Comparison of ENCODE assay signal across 9 cellular contexts in genomic region chr1:160207118-160207650, GRCh38. TPM values are rescaled to one million over a fixed set of nuclear protein-coding genes. Genes with fewer than 3 reads are reported as not detected.
DNase-seq lines count a peak whose midpoint lies in the region; ATAC-seq, FAIRE-seq and TF ChIP-seq lines count a peak whose summit lies in the region.
"Had no signal": no experiment of that assay in that cellular context is flagged by ENCODE, and none has a peak within 500 bp of the region (broad histone marks: within the 10 kb centered on the region; RNA-seq: fewer than 3 reads in every experiment).

No MANE protein-coding gene starts in this region.

- intact Hi-C loops in left ventricle myocardium inferior (cut with micrococcal nuclease) (no loop called here), Right ventricle myocardium inferior (cut with DNase I) (loop anchor here (5.0 kb wide), 2 partner anchors 35 to 90 kb away; partner anchors contain the start of gene ATP1A2)

- H3K4me1 Mint-ChIP-seq in astrocyte (ENCODE audit: low read depth, unreplicated experiment) = peaks cover 67% of the 10 kb centered on the region
- H3K4me1 Mint-ChIP-seq in mesothelial cell of epicardium = peaks cover 51% of the 10 kb centered on the region

- H3K36me3 ChIP-seq in left ventricle myocardium inferior (peaks cover 16% of the 10 kb centered on the region), astrocyte (ENCODE audit: insufficient read depth, low read length) (peaks cover 23% of the 10 kb centered on the region)

- no peak for DNase-seq in left ventricle myocardium inferior
- DNase-seq in Right ventricle myocardium inferior (ENCODE audit: missing footprints) = no peak
- no peak for DNase-seq in astrocyte (ENCODE audit: low read depth)
- no peak for DNase-seq in mesothelial cell of epicardium (ENCODE audit: low spot score in 2 of 2, unreplicated experiment in 2 of 2)
- DNase-seq in NCI-H2107 (lab: John Stamatoyannopoulos, UW) = no peak
- DNase-seq in NCI-H1105 treated with DMSO at 0.1 percent for 48 hours (lab: John Stamatoyannopoulos, UW) = no peak
- no peak for DNase-seq in NCI-H345 (lab: John Stamatoyannopoulos, UW)

- H3K27me3 Mint-ChIP-seq in astrocyte (ENCODE audit: low read depth, unreplicated experiment) = no peaks in the 10 kb centered on the region
- H3K27me3 Mint-ChIP-seq in mesothelial cell of epicardium (ENCODE audit: low read depth) = no peaks in the 10 kb centered on the region

- H3K4me1 ChIP-seq in left ventricle myocardium inferior = peaks cover 80% of the 10 kb centered on the region
- peaks cover 51% of the 10 kb centered on the region for H3K4me1 ChIP-seq in astrocyte (ENCODE audit: insufficient read depth, low read length)

- ATAC-seq in Right ventricle myocardium inferior (no peak), GM21526 (IDR thresholded peaks at IDR 0.05; ENCODE audit: low FRiP score, unreplicated experiment) (no peak)
- ATAC-seq: Panc1 had no signal

- FAIRE-seq in astrocyte (lab: Jason Lieb, UNC) = no peak

- H3K79me2 ChIP-seq in astrocyte (ENCODE audit: insufficient read depth, low read length) = peaks cover 62% of the 10 kb centered on the region

- H3K4me3 Mint-ChIP-seq in astrocyte (ENCODE audit: unreplicated experiment) = peak overlapping the region; percentile 88
- H3K4me3 Mint-ChIP-seq in mesothelial cell of epicardium = peak overlapping the region; percentile 81

- peak overlapping the region; percentile 83 for H3K27ac Mint-ChIP-seq in astrocyte (ENCODE audit: unreplicated experiment)
- H3K27ac Mint-ChIP-seq in mesothelial cell of epicardium = peak overlapping the region; percentile 91

- H3K4me2 ChIP-seq in astrocyte (ENCODE audit: low read length) = peak overlapping the region; percentile 93

- H2AFZ ChIP-seq in astrocyte (ENCODE audit: low read depth, low read length) = no peak overlapping the region

- H3K4me3 ChIP-seq in left ventricle myocardium inferior = peak overlapping the region; percentile 95
- peak overlapping the region; percentile 88 for H3K4me3 ChIP-seq in astrocyte (ENCODE audit: insufficient read depth, low read depth, low read length)

- peaks cover 34% of the 10 kb centered on the region for H3K36me3 Mint-ChIP-seq in astrocyte (ENCODE audit: low read depth, unreplicated experiment)
- H3K36me3 Mint-ChIP-seq in mesothelial cell of epicardium = peaks cover 7% of the 10 kb centered on the region

- H3K27ac ChIP-seq in left ventricle myocardium inferior (replicated peaks) (peak overlapping the region; percentile 96), astrocyte (ENCODE audit: low read depth, low read length) (peak overlapping the region; percentile 96)

- H3K9me3 ChIP-seq in left ventricle myocardium inferior (replicated peaks) = no peaks in the 10 kb centered on the region
- H3K9me3 ChIP-seq in astrocyte (ENCODE audit: insufficient read depth, low read depth, low read length) = no peaks in the 10 kb centered on the region

- TF ChIP-seq CTCF in left ventricle myocardium inferior (IDR thresholded peaks at IDR 0.05; ENCODE audit: borderline replicate concordance) (no peak), astrocyte (IDR thresholded peaks at IDR 0.05; ENCODE audit: insufficient read depth, low read depth, low read length) (no peak), mesothelial cell of epicardium (IDR thresholded peaks at IDR 0.05; ENCODE audit: unreplicated experiment) (no peak)

- peak overlapping the region; percentile 99 for H3K9ac ChIP-seq in astrocyte (ENCODE audit: low read length)

- H4K20me1 ChIP-seq in astrocyte (ENCODE audit: insufficient read depth, low read length) = peaks cover 56% of the 10 kb centered on the region

- H3K27me3 ChIP-seq in left ventricle myocardium inferior (ENCODE audit: low read depth) = no peaks in the 10 kb centered on the region
- no peaks in the 10 kb centered on the region for H3K27me3 ChIP-seq in astrocyte (ENCODE audit: insufficient read depth, low read length)

- no peaks in the 10 kb centered on the region for H3K9me3 Mint-ChIP-seq in astrocyte (ENCODE audit: unreplicated experiment)
- H3K9me3 Mint-ChIP-seq in mesothelial cell of epicardium = no peaks in the 10 kb centered on the region

RNA-seq across cellular contexts. Expression of gene PEA15, which starts 2.0 kb away (rescaled TPM):
- 280 TPM for total RNA-seq in left ventricle myocardium inferior
- 283 TPM for total RNA-seq in Right ventricle myocardium inferior
- 374 and 470 TPM in 2 replicates for total RNA-seq in astrocyte
- total RNA-seq in mesothelial cell of epicardium = 37.4 to 42.1 TPM (median 41.2 TPM) in 3 replicates

RNA-seq across cellular contexts. Expression of gene CASQ1, which starts 16.8 kb away (rescaled TPM):
- total RNA-seq in left ventricle myocardium inferior (39.2 TPM), Right ventricle myocardium inferior (27.0 TPM), astrocyte (1.7 and 2.1 TPM in 2 replicates), mesothelial cell of epicardium (0.16 to 0.27 TPM in 2 of 3 replicates, not detected in the other)

RNA-seq across cellular contexts. Expression of gene DCAF8, which starts 55.2 kb away (rescaled TPM):
- total RNA-seq in left ventricle myocardium inferior = 162 TPM
- 142 TPM for total RNA-seq in Right ventricle myocardium inferior
- total RNA-seq in astrocyte = 107 and 127 TPM in 2 replicates
- 276 to 299 TPM (median 287 TPM) in 3 replicates for total RNA-seq in mesothelial cell of epicardium

RNA-seq across cellular contexts. Expression of gene ATP1A4, which starts 55.8 kb away (rescaled TPM):
- total RNA-seq in left ventricle myocardium inferior (0.11 TPM), Right ventricle myocardium inferior (not detected), astrocyte (not detected in 2 replicates), mesothelial cell of epicardium (0.29 to 0.38 TPM (median 0.33 TPM) in 3 replicates)
